In the genomic region with DNA sequence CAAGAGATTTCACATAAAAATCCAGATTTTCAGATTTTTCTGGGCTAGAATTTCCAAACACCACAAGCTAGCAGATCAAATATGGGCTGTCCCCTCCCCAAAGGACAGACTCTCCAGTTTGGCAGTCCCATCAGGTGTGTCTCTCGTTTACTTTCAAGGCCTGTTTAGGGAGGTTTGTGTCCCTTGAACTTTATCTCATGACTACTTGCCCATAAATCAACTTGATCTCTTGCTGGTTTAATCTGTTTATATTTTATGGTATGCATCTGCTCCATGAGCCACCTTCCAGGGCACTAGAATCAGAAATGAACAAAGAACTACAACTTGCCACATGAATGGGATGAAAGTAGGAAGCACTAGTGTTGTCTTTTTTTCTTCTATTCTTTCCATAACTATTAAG, we compare ENCODE assay signal across 11 cellular contexts.
"Had no signal": no experiment of that assay in that cellular context is flagged by ENCODE, and none has a peak within 500 bp of the region (broad histone marks: within the 10 kb centered on the region; RNA-seq: fewer than 3 reads in every experiment).

No MANE protein-coding gene starts in this region.

- DNase-seq: activated effector memory CD4-positive, alpha-beta T cell treated with Interleukin-2 at 50 U/mL for 16 hours; colonic mucosa; endodermal cell; foreskin fibroblast; mesenchymal stem cell; naive thymus-derived CD4-positive, alpha-beta T cell; right lobe of liver; stimulated activated CD4-positive, alpha-beta T cell treated with anti-CD3 and anti-CD28 coated beads, Interleukin-4, amount 100 ng/mL, for 1 hour; substantia nigra; tibial artery had no signal

- H3K4me3 Mint-ChIP-seq: central memory CD8-positive, alpha-beta T cell; endodermal cell; naive thymus-derived CD4-positive, alpha-beta T cell had no signal

- H3K27ac Mint-ChIP-seq: endodermal cell had no signal

- H3K9me3 Mint-ChIP-seq: central memory CD8-positive, alpha-beta T cell; endodermal cell; naive thymus-derived CD4-positive, alpha-beta T cell had no signal

- ATAC-seq: naive thymus-derived CD4-positive, alpha-beta T cell; right lobe of liver had no signal

- H3K27me3 Mint-ChIP-seq: central memory CD8-positive, alpha-beta T cell; naive thymus-derived CD4-positive, alpha-beta T cell had no signal
